In genomic region chr20:44187763-44188709, GRCh38 we compare ENCODE assay signal across 10 cellular contexts. TPM values are rescaled to one million over a fixed set of nuclear protein-coding genes. Genes with fewer than 3 reads are reported as not detected.
DNase-seq lines count a peak whose midpoint lies in the region; ATAC-seq, FAIRE-seq and TF ChIP-seq lines count a peak whose summit lies in the region.
"Had no signal": no experiment of that assay in that cellular context is flagged by ENCODE, and none has a peak within 500 bp of the region (broad histone marks: within the 10 kb centered on the region; RNA-seq: fewer than 3 reads in every experiment).

No MANE protein-coding gene starts in this region.

- H3K4me1 ChIP-seq in SJCRH30 (peaks cover 16% of the 10 kb centered on the region), pancreas (peaks cover 0 to 10% (median 3%) of the 10 kb centered on the region in 3 donors)
- H3K4me1 ChIP-seq in CD8-positive, alpha-beta memory T cell (ENCODE audit: insufficient read depth, low read length): peaks cover 5% of the 10 kb centered on the region

- intact Hi-C loops in pancreas (cut with DNase I): loop anchor here (2.0 to 10.0 kb wide), 3 partner anchors 63 to 71 kb away; no protein-coding TSS in a partner anchor

- no peak for TF ChIP-seq CTCF in foreskin fibroblast (IDR thresholded peaks at IDR 0.05; ENCODE audit: low read depth, low read length)
- no peak for TF ChIP-seq CTCF in pancreas (IDR thresholded peaks at IDR 0.05)

- H3K9me3 Mint-ChIP-seq in CD8-positive, alpha-beta memory T cell: no peaks in the 10 kb centered on the region

- H3K36me3 ChIP-seq in SJCRH30 (no peaks in the 10 kb centered on the region), pancreas (no peaks in the 10 kb centered on the region)
- H3K36me3 ChIP-seq in CD8-positive, alpha-beta memory T cell (ENCODE audit: insufficient read depth, low read length): no peaks in the 10 kb centered on the region

- FAIRE-seq in pancreas (lab: Jason Lieb, UNC): no peak
- FAIRE-seq: GM18507 had no signal

- H3K27me3 Mint-ChIP-seq in CD8-positive, alpha-beta memory T cell: peaks cover 31 to 62% of the 10 kb centered on the region in 2 donors

- H3K4me1 Mint-ChIP-seq in CD8-positive, alpha-beta memory T cell: peaks cover 0 to 10% (median 4%) of the 10 kb centered on the region in 3 donors

- DNase-seq in Daoy (ENCODE audit: low read depth): peak; percentile 53
- peak; percentile 66 to 82 for DNase-seq in SJCRH30
- peak in 1 of 2 donors; percentile 48 for DNase-seq in foreskin fibroblast
- no peak for DNase-seq in pancreas
- DNase-seq in CD8-positive, alpha-beta memory T cell: no peak
- DNase-seq: activated gamma-delta T cell treated with Interleukin-2 at 50 U/mL for 16 hours had no signal

- H3K27ac ChIP-seq in SJCRH30 (peak overlapping the region; percentile 91), pancreas (no peak overlapping the region)
- no peak overlapping the region for H3K27ac ChIP-seq in CD8-positive, alpha-beta memory T cell (ENCODE audit: low read depth, low read length)

- peak in 3 of 4 donors; percentile 8 to 9 (median 9) for ATAC-seq in pancreas
- ATAC-seq in GM21786 (IDR thresholded peaks at IDR 0.05; ENCODE audit: unreplicated experiment): no peak
- no peak for ATAC-seq in GM18511 (IDR thresholded peaks at IDR 0.05; ENCODE audit: unreplicated experiment)
- ATAC-seq in HG03097 (IDR thresholded peaks at IDR 0.05; ENCODE audit: low FRiP score, unreplicated experiment): no peak

- H3K4me3 ChIP-seq in SJCRH30: peak overlapping the region; percentile 63
- peak overlapping the region; percentile 52 to 60 for H3K4me3 ChIP-seq in foreskin fibroblast (ENCODE audit: low read depth in 1 of 2, low read length in 2 of 2)
- H3K4me3 ChIP-seq in pancreas: peak overlapping the region in 1 of 4 donors; percentile 45
- H3K4me3 ChIP-seq in CD8-positive, alpha-beta memory T cell (ENCODE audit: low read length): no peak overlapping the region

- H3K27ac Mint-ChIP-seq in CD8-positive, alpha-beta memory T cell: no peak overlapping the region

- no peak overlapping the region for H3K4me3 Mint-ChIP-seq in CD8-positive, alpha-beta memory T cell

- H3K9me3 ChIP-seq in SJCRH30 (replicated peaks): no peaks in the 10 kb centered on the region
- no peaks in the 10 kb centered on the region for H3K9me3 ChIP-seq in pancreas
- H3K9me3 ChIP-seq in CD8-positive, alpha-beta memory T cell (ENCODE audit: low read length): no peaks in the 10 kb centered on the region

- WGBS in pancreas, 2 donors: 43 to 50% methylated on average over 8 of the region's 8 CpGs

- no peaks in the 10 kb centered on the region for H3K27me3 ChIP-seq in SJCRH30
- H3K27me3 ChIP-seq in pancreas: no peaks in the 10 kb centered on the region
- H3K27me3 ChIP-seq in CD8-positive, alpha-beta memory T cell (ENCODE audit: insufficient read depth, low read length, poor library complexity, severe bottlenecking): peaks cover 28% of the 10 kb centered on the region

- CTCF ChIA-PET in CD8-positive, alpha-beta memory T cell (lab: Charles Lee): interaction anchor here (2.2 kb wide), 1 partner anchor 8 kb away, joined by 24 read pairs; no protein-coding TSS in a partner anchor

- no peaks in the 10 kb centered on the region for H3K36me3 Mint-ChIP-seq in CD8-positive, alpha-beta memory T cell

- POLR2A ChIA-PET in CD8-positive, alpha-beta memory T cell (lab: Charles Lee): no interaction called here

RNA-seq across cellular contexts. Expression of gene JPH2, which starts 1.0 kb away (rescaled TPM):
- total RNA-seq in Daoy (2014; rRNA removed; shearing (Covaris generic)): 1.5 and 2.1 TPM in 2 replicates
- 6.7 and 7.4 TPM in 2 replicates for total RNA-seq in SJCRH30 (2014; rRNA removed; shearing (Covaris generic))
- under 1 TPM; 0.09 to 0.37 (median 0.22) TPM for total RNA-seq in pancreas
- 1 to 10 TPM in 1 of 2 donors, under 1 TPM in 1; 0.31 to 1.1 TPM for polyA plus RNA-seq in pancreas
- not detected for total RNA-seq in CD8-positive, alpha-beta memory T cell
- polyA plus RNA-seq in CD8-positive, alpha-beta memory T cell: not detected

RNA-seq across cellular contexts. Expression of gene OSER1, which starts 22.5 kb away (rescaled TPM):
- total RNA-seq in Daoy (2014; rRNA removed; shearing (Covaris generic)): 47.1 and 49.1 TPM in 2 replicates
- total RNA-seq in SJCRH30 (2014; rRNA removed; shearing (Covaris generic)): 50.6 and 54.9 TPM in 2 replicates
- total RNA-seq in pancreas: 10 to 100 TPM in 4 of 6 donors, 1 to 10 TPM in 2; 8.0 to 13.5 (median 11.1) TPM
- 10 to 100 TPM in 1 of 2 donors, 1 to 10 TPM in 1; 8.5 to 17.6 TPM for polyA plus RNA-seq in pancreas
- 10 to 100 TPM; 24.8 to 25.7 TPM for total RNA-seq in CD8-positive, alpha-beta memory T cell
- polyA plus RNA-seq in CD8-positive, alpha-beta memory T cell: 35.1 TPM

RNA-seq across cellular contexts. Expression of gene GDAP1L1, which starts 59.1 kb away (rescaled TPM):
- 0.29 TPM in 1 of 2 replicates, not detected in the other for total RNA-seq in Daoy (2014; rRNA removed; shearing (Covaris generic))
- not detected in 2 replicates for total RNA-seq in SJCRH30 (2014; rRNA removed; shearing (Covaris generic))
- total RNA-seq in pancreas: under 1 TPM in 4 of 6 donors, not detected in 2; 0.12 to 0.46 (median 0.33) TPM
- polyA plus RNA-seq in pancreas: 1 to 10 TPM in 1 of 2 donors, under 1 TPM in 1; 0.68 to 3.6 TPM
- not detected for total RNA-seq in CD8-positive, alpha-beta memory T cell
- polyA plus RNA-seq in CD8-positive, alpha-beta memory T cell: not detected

Comparison
In these comparisons a context has a peak if more than half of its experiments do, and no peak if none do; other contexts are left out.
1. DNase-seq: peak in Daoy (single experiment) and SJCRH30 (2 of 2); none in pancreas (0 of 6) and CD8-positive, alpha-beta memory T cell (0 of 5).
2. ATAC-seq: peak in pancreas (3 of 4); none in GM21786 (single experiment), GM18511 (single experiment) and HG03097 (single experiment).